22 cellular contexts compared by ENCODE assay signal in genomic region chr3:114272271-114272670, GRCh38. TPM values are rescaled to one million over a fixed set of nuclear protein-coding genes. Genes with fewer than 3 reads are reported as not detected.
"Had no signal": no experiment of that assay in that cellular context is flagged by ENCODE, and none has a peak within 500 bp of the region (broad histone marks: within the 10 kb centered on the region; RNA-seq: fewer than 3 reads in every experiment).

No MANE protein-coding gene starts in this region.

- H3K27ac ChIP-seq: right lobe of liver, spleen, upper lobe of left lung had no signal

- H3K4me1 ChIP-seq: right lobe of liver, spleen, upper lobe of left lung had no signal

- H3K9me3 ChIP-seq: right lobe of liver had no signal

- ATAC-seq: activated T-cell treated with anti-CD3 and anti-CD28 coated beads, Interleukin-2, amount 50 U/mL, for 4 hours; right lobe of liver; stimulated activated naive CD8-positive, alpha-beta T cell treated with anti-CD3 and anti-CD28 coated beads, Interleukin-15, Interleukin-2, amounts not matched to agents 100 U/mL and 50 U/mL, for 24 hours; WTC11 had no signal

- H3K27me3 ChIP-seq: right lobe of liver, spleen, upper lobe of left lung had no signal

- H3K4me3 ChIP-seq: right lobe of liver, spleen, upper lobe of left lung had no signal

- H3K36me3 ChIP-seq: right lobe of liver, spleen, upper lobe of left lung had no signal

- DNase-seq: activated CD4-positive, alpha-beta T cell treated with anti-CD3 and anti-CD28 coated beads, Interleukin-2, amount 50 U/mL, for 48 hours; activated CD8-positive, alpha-beta memory T cell treated with anti-CD3 and anti-CD28 coated beads, Interleukin-2, amount 50 U/mL, for 48 hours; activated effector memory CD4-positive, alpha-beta T cell treated with Interleukin-2 at 50 U/mL for 16 hours; activated naive CD4-positive, alpha-beta T cell treated with anti-CD3 and anti-CD28 coated beads for 36 hours; activated naive CD8-positive, alpha-beta T cell treated with anti-CD3 and anti-CD28 coated beads, Interleukin-2, amount 10 ng/mL, durations not matched to agents 7 days and 5 days; activated T-cell treated with anti-CD3 and anti-CD28 coated beads, Interleukin-2, amount 50 U/mL, for 4 hours; glutamatergic neuron; hypothalamus; midbrain; nucleus accumbens; right lobe of liver; spleen; stimulated activated CD4-positive, alpha-beta T cell treated with anti-CD3 and anti-CD28 coated beads, Interleukin-4, amount 100 ng/mL, for 24 hours; stimulated activated naive CD8-positive, alpha-beta T cell treated with anti-CD3 and anti-CD28 coated beads, Interleukin-15, Interleukin-2, amounts not matched to agents 100 U/mL and 50 U/mL, for 24 hours; T-helper 9 cell; upper lobe of left lung had no signal

RNA-seq across cellular contexts. Expression of gene TIGIT, which starts 21.6 kb away (rescaled TPM):
- total RNA-seq: bronchial epithelial cell, epithelial cell of proximal tubule, frontal cortex, SK-MEL-5 had no signal

RNA-seq across cellular contexts. Expression of gene ZNF80, which starts 34.9 kb away (rescaled TPM):
- total RNA-seq: bronchial epithelial cell, epithelial cell of proximal tubule, frontal cortex, liver, right lobe of liver, WTC11 had no signal
